In genomic region chrX:3046253-3046909, GRCh38 we compare ENCODE assay signal across 3 cellular contexts.
TF ChIP-seq lines count a peak whose summit lies in the region.

No MANE protein-coding gene starts in this region.

TF ChIP-seq in SK-N-SH, 30 proteins besides CTCF, POLR2A, EP300 and RAD21:
- TF ChIP-seq EZH2phosphoT487 (IDR thresholded peaks at IDR 0.05; ENCODE audit: borderline replicate concordance, low read depth) (no peak), TEAD4 (IDR thresholded peaks at IDR 0.05; ENCODE audit: borderline replicate concordance, insufficient read depth) (no peak), TAF1 (IDR thresholded peaks at IDR 0.05; ENCODE audit: borderline replicate concordance, low read depth, low read length) (no peak), RXRA (IDR thresholded peaks at IDR 0.05; ENCODE audit: borderline replicate concordance, low read depth) (no peak), NRF1 (IDR thresholded peaks at IDR 0.05; ENCODE audit: low read depth, low read length) (no peak), MEF2A (IDR thresholded peaks at IDR 0.05; ENCODE audit: borderline replicate concordance, low read depth) (no peak), JUND (IDR thresholded peaks at IDR 0.05) (no peak), RCOR1 (IDR thresholded peaks at IDR 0.05; ENCODE audit: low read length) (no peak), PBX3 (IDR thresholded peaks at IDR 0.05) (no peak), GABPA (IDR thresholded peaks at IDR 0.05; ENCODE audit: low read depth) (no peak), YY1 (IDR thresholded peaks at IDR 0.05; ENCODE audit: low read depth) (no peak), TCF12 (IDR thresholded peaks at IDR 0.05) (no peak), POLR2AphosphoS5 (IDR thresholded peaks at IDR 0.05; ENCODE audit: low read depth, low read length) (no peak), SIN3A (IDR thresholded peaks at IDR 0.05; ENCODE audit: borderline replicate concordance, low read depth, low read length) (no peak)
- TF ChIP-seq, protein P1, sequence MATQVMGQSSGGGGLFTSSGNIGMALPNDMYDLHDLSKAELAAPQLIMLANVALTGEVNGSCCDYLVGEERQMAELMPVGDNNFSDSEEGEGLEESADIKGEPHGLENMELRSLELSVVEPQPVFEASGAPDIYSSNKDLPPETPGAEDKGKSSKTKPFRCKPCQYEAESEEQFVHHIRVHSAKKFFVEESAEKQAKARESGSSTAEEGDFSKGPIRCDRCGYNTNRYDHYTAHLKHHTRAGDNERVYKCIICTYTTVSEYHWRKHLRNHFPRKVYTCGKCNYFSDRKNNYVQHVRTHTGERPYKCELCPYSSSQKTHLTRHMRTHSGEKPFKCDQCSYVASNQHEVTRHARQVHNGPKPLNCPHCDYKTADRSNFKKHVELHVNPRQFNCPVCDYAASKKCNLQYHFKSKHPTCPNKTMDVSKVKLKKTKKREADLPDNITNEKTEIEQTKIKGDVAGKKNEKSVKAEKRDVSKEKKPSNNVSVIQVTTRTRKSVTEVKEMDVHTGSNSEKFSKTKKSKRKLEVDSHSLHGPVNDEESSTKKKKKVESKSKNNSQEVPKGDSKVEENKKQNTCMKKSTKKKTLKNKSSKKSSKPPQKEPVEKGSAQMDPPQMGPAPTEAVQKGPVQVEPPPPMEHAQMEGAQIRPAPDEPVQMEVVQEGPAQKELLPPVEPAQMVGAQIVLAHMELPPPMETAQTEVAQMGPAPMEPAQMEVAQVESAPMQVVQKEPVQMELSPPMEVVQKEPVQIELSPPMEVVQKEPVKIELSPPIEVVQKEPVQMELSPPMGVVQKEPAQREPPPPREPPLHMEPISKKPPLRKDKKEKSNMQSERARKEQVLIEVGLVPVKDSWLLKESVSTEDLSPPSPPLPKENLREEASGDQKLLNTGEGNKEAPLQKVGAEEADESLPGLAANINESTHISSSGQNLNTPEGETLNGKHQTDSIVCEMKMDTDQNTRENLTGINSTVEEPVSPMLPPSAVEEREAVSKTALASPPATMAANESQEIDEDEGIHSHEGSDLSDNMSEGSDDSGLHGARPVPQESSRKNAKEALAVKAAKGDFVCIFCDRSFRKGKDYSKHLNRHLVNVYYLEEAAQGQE (IDR thresholded peaks at IDR 0.05; ENCODE audit: low read depth, low read length) = no peak
- TF ChIP-seq, protein P2, sequence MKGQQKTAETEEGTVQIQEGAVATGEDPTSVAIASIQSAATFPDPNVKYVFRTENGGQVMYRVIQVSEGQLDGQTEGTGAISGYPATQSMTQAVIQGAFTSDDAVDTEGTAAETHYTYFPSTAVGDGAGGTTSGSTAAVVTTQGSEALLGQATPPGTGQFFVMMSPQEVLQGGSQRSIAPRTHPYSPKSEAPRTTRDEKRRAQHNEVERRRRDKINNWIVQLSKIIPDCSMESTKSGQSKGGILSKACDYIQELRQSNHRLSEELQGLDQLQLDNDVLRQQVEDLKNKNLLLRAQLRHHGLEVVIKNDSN (IDR thresholded peaks at IDR 0.05; ENCODE audit: borderline replicate concordance, low read depth) = no peak

TF ChIP-seq in SK-N-SH treated with all-trans-retinoic acid at 6 μM for 48 hours, 23 proteins besides CTCF, POLR2A, EP300 and RAD21:
- TF ChIP-seq ESRRG (CRISPR knock-in tag; IDR thresholded peaks at IDR 0.05) (no peak), SNAI2 (CRISPR knock-in tag; IDR thresholded peaks at IDR 0.05) (no peak), CSDC2 (CRISPR knock-in tag; IDR thresholded peaks at IDR 0.05) (no peak), ZC3H10 (CRISPR knock-in tag; IDR thresholded peaks at IDR 0.05) (no peak), TCF4 (CRISPR knock-in tag; IDR thresholded peaks at IDR 0.05; ENCODE audit: borderline replicate concordance) (no peak), RARB (CRISPR knock-in tag; IDR thresholded peaks at IDR 0.05) (no peak), ARNTL (CRISPR knock-in tag; IDR thresholded peaks at IDR 0.05; ENCODE audit: borderline replicate concordance, low read depth) (no peak), ZNF70 (CRISPR knock-in tag; IDR thresholded peaks at IDR 0.05) (no peak)
- TF ChIP-seq, protein P3, sequence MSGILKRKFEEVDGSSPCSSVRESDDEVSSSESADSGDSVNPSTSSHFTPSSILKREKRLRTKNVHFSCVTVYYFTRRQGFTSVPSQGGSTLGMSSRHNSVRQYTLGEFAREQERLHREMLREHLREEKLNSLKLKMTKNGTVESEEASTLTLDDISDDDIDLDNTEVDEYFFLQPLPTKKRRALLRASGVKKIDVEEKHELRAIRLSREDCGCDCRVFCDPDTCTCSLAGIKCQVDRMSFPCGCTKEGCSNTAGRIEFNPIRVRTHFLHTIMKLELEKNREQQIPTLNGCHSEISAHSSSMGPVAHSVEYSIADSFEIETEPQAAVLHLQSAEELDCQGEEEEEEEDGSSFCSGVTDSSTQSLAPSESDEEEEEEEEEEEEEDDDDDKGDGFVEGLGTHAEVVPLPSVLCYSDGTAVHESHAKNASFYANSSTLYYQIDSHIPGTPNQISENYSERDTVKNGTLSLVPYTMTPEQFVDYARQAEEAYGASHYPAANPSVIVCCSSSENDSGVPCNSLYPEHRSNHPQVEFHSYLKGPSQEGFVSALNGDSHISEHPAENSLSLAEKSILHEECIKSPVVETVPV (CRISPR knock-in tag; IDR thresholded peaks at IDR 0.05) = no peak
- TF ChIP-seq, protein P4, sequence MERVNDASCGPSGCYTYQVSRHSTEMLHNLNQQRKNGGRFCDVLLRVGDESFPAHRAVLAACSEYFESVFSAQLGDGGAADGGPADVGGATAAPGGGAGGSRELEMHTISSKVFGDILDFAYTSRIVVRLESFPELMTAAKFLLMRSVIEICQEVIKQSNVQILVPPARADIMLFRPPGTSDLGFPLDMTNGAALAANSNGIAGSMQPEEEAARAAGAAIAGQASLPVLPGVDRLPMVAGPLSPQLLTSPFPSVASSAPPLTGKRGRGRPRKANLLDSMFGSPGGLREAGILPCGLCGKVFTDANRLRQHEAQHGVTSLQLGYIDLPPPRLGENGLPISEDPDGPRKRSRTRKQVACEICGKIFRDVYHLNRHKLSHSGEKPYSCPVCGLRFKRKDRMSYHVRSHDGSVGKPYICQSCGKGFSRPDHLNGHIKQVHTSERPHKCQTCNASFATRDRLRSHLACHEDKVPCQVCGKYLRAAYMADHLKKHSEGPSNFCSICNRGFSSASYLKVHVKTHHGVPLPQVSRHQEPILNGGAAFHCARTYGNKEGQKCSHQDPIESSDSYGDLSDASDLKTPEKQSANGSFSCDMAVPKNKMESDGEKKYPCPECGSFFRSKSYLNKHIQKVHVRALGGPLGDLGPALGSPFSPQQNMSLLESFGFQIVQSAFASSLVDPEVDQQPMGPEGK (CRISPR knock-in tag; IDR thresholded peaks at IDR 0.05; ENCODE audit: borderline replicate concordance) = no peak

TF ChIP-seq in GM12878, 131 proteins besides CTCF, POLR2A, EP300 and RAD21:
- TF ChIP-seq PAX5 (IDR thresholded peaks at IDR 0.05; ENCODE audit: borderline replicate concordance, low read depth, low read length) (no peak), HDAC2 (IDR thresholded peaks at IDR 0.05) (no peak), FOXM1 (IDR thresholded peaks at IDR 0.05; ENCODE audit: low read depth, low read length) (no peak), EED (IDR thresholded peaks at IDR 0.05; ENCODE audit: low read depth) (no peak), TCF12 (IDR thresholded peaks at IDR 0.05; ENCODE audit: low read depth, low read length) (no peak), SMARCA5 (IDR thresholded peaks at IDR 0.05) (no peak), NR2F1 (conservative IDR thresholded peaks at IDR 0.05) (no peak), BRCA1 (IDR thresholded peaks at IDR 0.05; ENCODE audit: low read depth, low read length) (no peak), NFXL1 (IDR thresholded peaks at IDR 0.05; ENCODE audit: borderline replicate concordance) (no peak), TCF3 (IDR thresholded peaks at IDR 0.05; ENCODE audit: borderline replicate concordance, insufficient read depth, low read depth, low read length) (no peak), ZNF622 (IDR thresholded peaks at IDR 0.05) (no peak)
- TF ChIP-seq, protein P5, sequence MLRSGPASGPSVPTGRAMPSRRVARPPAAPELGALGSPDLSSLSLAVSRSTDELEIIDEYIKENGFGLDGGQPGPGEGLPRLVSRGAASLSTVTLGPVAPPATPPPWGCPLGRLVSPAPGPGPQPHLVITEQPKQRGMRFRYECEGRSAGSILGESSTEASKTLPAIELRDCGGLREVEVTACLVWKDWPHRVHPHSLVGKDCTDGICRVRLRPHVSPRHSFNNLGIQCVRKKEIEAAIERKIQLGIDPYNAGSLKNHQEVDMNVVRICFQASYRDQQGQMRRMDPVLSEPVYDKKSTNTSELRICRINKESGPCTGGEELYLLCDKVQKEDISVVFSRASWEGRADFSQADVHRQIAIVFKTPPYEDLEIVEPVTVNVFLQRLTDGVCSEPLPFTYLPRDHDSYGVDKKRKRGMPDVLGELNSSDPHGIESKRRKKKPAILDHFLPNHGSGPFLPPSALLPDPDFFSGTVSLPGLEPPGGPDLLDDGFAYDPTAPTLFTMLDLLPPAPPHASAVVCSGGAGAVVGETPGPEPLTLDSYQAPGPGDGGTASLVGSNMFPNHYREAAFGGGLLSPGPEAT (IDR thresholded peaks at IDR 0.05; ENCODE audit: low read depth) = no peak
